Comparison of ENCODE assay signal across 8 cellular contexts in genomic region chr13:42271337-42272114, GRCh38. TPM values are rescaled to one million over a fixed set of nuclear protein-coding genes. Genes with fewer than 3 reads are reported as not detected.
DNase-seq lines count a peak whose midpoint lies in the region; ATAC-seq, FAIRE-seq and TF ChIP-seq lines count a peak whose summit lies in the region.

No MANE protein-coding gene starts in this region.

- no peaks in the 10 kb centered on the region for H3K9me2 ChIP-seq in hepatocyte (replicated peaks; ENCODE audit: insufficient read depth)

- ATAC-seq in HG02973 (IDR thresholded peaks at IDR 0.05; ENCODE audit: unreplicated experiment) (peak; percentile 77), aorta (ENCODE audit: low FRiP score) (peak; percentile 98)

- TF ChIP-seq CTCF in hepatocyte (IDR thresholded peaks at IDR 0.05; ENCODE audit: poor library complexity) = no peak

- FAIRE-seq in GM18507 (lab: Jason Lieb, UNC) = peak; percentile 99

- 6% methylated on average over 41 of the region's 57 CpGs for WGBS in hepatocyte (ENCODE audit: low lambda C conversion rate, missing lambda C conversion rate)
- WGBS in aorta, 2 donors = 2% methylated on average over 43 to 57 of the region's 57 CpGs

- peaks cover 8% of the 10 kb centered on the region for H4K20me1 ChIP-seq in hepatocyte (ENCODE audit: insufficient read depth, poor library complexity, severe bottlenecking)

- H3K27me3 ChIP-seq in hepatocyte (no peaks in the 10 kb centered on the region), rectal smooth muscle tissue (ENCODE audit: control insufficient read depth, insufficient read depth, low read length) (no peaks in the 10 kb centered on the region), aorta (ENCODE audit: control insufficient read depth in 1 of 2, insufficient read depth in 2 of 2, low read length in 1 of 2) (no peaks in the 10 kb centered on the region)

- H3K9me3 ChIP-seq in hepatocyte (ENCODE audit: low read depth) = no peaks in the 10 kb centered on the region
- no peaks in the 10 kb centered on the region for H3K9me3 ChIP-seq in aorta (ENCODE audit: control insufficient read depth, low read length)

- peak overlapping the region; percentile 71 for H3K4me2 ChIP-seq in hepatocyte

- intact Hi-C loops in aorta (cut with DNase I) = no loop called here

- H3K4me3 ChIP-seq in hepatocyte = peak overlapping the region; percentile 65
- H3K4me3 ChIP-seq in rectal smooth muscle tissue (ENCODE audit: low read length) = peak overlapping the region; percentile 77
- H3K4me3 ChIP-seq in aorta (ENCODE audit: low read length in 2 of 2) = peak overlapping the region; percentile 63 to 81

- H3K27ac ChIP-seq in hepatocyte (peak overlapping the region; percentile 93), rectal smooth muscle tissue (ENCODE audit: low read depth, low read length) (peak overlapping the region; percentile 92), aorta (ENCODE audit: low read depth in 1 of 2, low read length in 2 of 2) (peak overlapping the region in 1 of 2 donors; percentile 3)

- peak overlapping the region; percentile 72 for H2AFZ ChIP-seq in hepatocyte

- H3K4me1 ChIP-seq in hepatocyte (ENCODE audit: insufficient read depth) = peaks cover 13% of the 10 kb centered on the region
- peaks cover 3% of the 10 kb centered on the region for H3K4me1 ChIP-seq in rectal smooth muscle tissue (ENCODE audit: control insufficient read depth, insufficient read depth, low read length)
- peaks cover 3 to 7% of the 10 kb centered on the region in 2 donors for H3K4me1 ChIP-seq in aorta (ENCODE audit: control insufficient read depth in 1 of 2, insufficient read depth in 2 of 2, low read length in 2 of 2)

- H3K9ac ChIP-seq in rectal smooth muscle tissue (ENCODE audit: low read length) = peak overlapping the region; percentile 42

- DNase-seq in GM18507 (ENCODE audit: extremely low spot score, insufficient read length, low read depth) (peak; percentile 85), NCI-H1930 (lab: John Stamatoyannopoulos, UW) (peak; percentile 92 to 95), T-helper 9 cell (peak; percentile 84), astrocyte of the hippocampus (ENCODE audit: low read depth, low spot score) (peak; percentile 99), hepatocyte (ENCODE audit: low spot score) (peak; percentile 96), aorta (peak; percentile 97)

- no peaks in the 10 kb centered on the region for H3K36me3 ChIP-seq in hepatocyte (replicated peaks; ENCODE audit: insufficient read depth, low read depth)
- H3K36me3 ChIP-seq in rectal smooth muscle tissue (ENCODE audit: control insufficient read depth, insufficient read depth, low read length) = no peaks in the 10 kb centered on the region
- no peaks in the 10 kb centered on the region for H3K36me3 ChIP-seq in aorta (ENCODE audit: control insufficient read depth in 1 of 2, insufficient read depth in 2 of 2, low read length in 1 of 2)

- peaks cover 40% of the 10 kb centered on the region for H3K79me2 ChIP-seq in hepatocyte

RNA-seq across cellular contexts. Expression of gene AKAP11, which starts 0.4 kb away (rescaled TPM):
- total RNA-seq in hepatocyte (27.2 and 30.6 TPM in 2 replicates), aorta (10 to 100 TPM; 34.4 to 42.0 TPM)
- polyA plus RNA-seq in hepatocyte (3.7 and 4.4 TPM in 2 replicates), aorta (1 to 10 TPM; 4.8 to 9.7 TPM)
